Comparison of ENCODE assay signal across 1 cellular context in the genomic region with DNA sequence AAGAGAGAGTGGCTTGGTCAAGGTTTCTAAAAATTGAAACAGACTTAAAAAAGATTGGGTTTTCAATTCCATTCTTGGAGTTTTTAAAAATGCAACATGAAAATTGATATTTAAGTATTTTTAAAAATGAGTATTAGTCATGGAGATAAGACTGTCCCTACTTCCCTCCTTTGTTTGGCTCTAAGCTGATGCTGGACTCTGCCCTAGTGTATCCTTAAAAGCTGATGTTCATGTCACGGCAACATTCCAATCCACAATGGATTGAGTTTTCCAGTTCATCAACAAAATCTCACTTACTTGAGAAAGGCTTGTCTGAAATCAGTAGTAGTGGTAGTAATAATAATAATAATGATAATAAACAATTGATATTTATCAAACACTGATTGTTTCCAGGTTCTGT.
TF ChIP-seq lines count a peak whose summit lies in the region.

No MANE protein-coding gene starts in this region.

TF ChIP-seq in HCT116, 20 proteins besides CTCF, POLR2A, EP300 and RAD21 (continued from another document):
- TF ChIP-seq, protein P1, sequence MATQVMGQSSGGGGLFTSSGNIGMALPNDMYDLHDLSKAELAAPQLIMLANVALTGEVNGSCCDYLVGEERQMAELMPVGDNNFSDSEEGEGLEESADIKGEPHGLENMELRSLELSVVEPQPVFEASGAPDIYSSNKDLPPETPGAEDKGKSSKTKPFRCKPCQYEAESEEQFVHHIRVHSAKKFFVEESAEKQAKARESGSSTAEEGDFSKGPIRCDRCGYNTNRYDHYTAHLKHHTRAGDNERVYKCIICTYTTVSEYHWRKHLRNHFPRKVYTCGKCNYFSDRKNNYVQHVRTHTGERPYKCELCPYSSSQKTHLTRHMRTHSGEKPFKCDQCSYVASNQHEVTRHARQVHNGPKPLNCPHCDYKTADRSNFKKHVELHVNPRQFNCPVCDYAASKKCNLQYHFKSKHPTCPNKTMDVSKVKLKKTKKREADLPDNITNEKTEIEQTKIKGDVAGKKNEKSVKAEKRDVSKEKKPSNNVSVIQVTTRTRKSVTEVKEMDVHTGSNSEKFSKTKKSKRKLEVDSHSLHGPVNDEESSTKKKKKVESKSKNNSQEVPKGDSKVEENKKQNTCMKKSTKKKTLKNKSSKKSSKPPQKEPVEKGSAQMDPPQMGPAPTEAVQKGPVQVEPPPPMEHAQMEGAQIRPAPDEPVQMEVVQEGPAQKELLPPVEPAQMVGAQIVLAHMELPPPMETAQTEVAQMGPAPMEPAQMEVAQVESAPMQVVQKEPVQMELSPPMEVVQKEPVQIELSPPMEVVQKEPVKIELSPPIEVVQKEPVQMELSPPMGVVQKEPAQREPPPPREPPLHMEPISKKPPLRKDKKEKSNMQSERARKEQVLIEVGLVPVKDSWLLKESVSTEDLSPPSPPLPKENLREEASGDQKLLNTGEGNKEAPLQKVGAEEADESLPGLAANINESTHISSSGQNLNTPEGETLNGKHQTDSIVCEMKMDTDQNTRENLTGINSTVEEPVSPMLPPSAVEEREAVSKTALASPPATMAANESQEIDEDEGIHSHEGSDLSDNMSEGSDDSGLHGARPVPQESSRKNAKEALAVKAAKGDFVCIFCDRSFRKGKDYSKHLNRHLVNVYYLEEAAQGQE (IDR thresholded peaks at IDR 0.05; ENCODE audit: low read depth): no peak
